In genomic region chrX:37753384-37753783, GRCh38 we compare ENCODE assay signal across 18 cellular contexts. TPM values are rescaled to one million over a fixed set of nuclear protein-coding genes. Genes with fewer than 3 reads are reported as not detected.
DNase-seq lines count a peak whose midpoint lies in the region; ATAC-seq and TF ChIP-seq lines count a peak whose summit lies in the region.
"Had no signal": no experiment of that assay in that cellular context is flagged by ENCODE, and none has a peak within 500 bp of the region (broad histone marks: within the 10 kb centered on the region; RNA-seq: fewer than 3 reads in every experiment).

No MANE protein-coding gene starts in this region.

- no peak overlapping the region for H3K4me3 Mint-ChIP-seq in natural killer cell treated with Interleukin-12 subunit alpha and Interleukin-12 subunit beta and Interleukin-15 and Interleukin-18, amount 100 ng/mL, for 72 hours

- peak overlapping the region; percentile 6; the same call in 1 of the 2 replicates for H3K4me3 ChIP-seq in OCI-LY3 (ENCODE audit: low read length)
- no peak overlapping the region for H3K4me3 ChIP-seq in left ventricle myocardium inferior

- peaks cover 0 to 1% of the 10 kb centered on the region in 2 donors for H3K27me3 Mint-ChIP-seq in natural killer cell treated with Interleukin-12 subunit alpha and Interleukin-12 subunit beta and Interleukin-15 and Interleukin-18, amount 100 ng/mL, for 72 hours
- H3K27me3 Mint-ChIP-seq: activated naive CD4-positive, alpha-beta T cell treated with anti-CD3 and anti-CD28 coated beads, Interleukin-2, amount 10 ng/mL, durations not matched to agents 7 days and 5 days; progenitor cell of endocrine pancreas had no signal

- H3K27ac Mint-ChIP-seq in natural killer cell treated with Interleukin-12 subunit alpha and Interleukin-12 subunit beta and Interleukin-15 and Interleukin-18, amount 100 ng/mL, for 72 hours = no peak overlapping the region
- H3K27ac Mint-ChIP-seq: activated naive CD4-positive, alpha-beta T cell treated with anti-CD3 and anti-CD28 coated beads, Interleukin-2, amount 10 ng/mL, durations not matched to agents 7 days and 5 days; progenitor cell of endocrine pancreas had no signal

- no peaks in the 10 kb centered on the region for H3K36me3 ChIP-seq in OCI-LY3 (replicated peaks; ENCODE audit: low read depth, low read length)
- H3K36me3 ChIP-seq in left ventricle myocardium inferior = no peaks in the 10 kb centered on the region

- ATAC-seq in HG02938 (IDR thresholded peaks at IDR 0.05; ENCODE audit: unreplicated experiment) (peak; percentile 30), HG02798 (IDR thresholded peaks at IDR 0.05; ENCODE audit: poor library complexity, unreplicated experiment) (no peak)
- ATAC-seq in natural killer cell treated with Interleukin-12 subunit alpha and Interleukin-12 subunit beta and Interleukin-15 and Interleukin-18, amount 100 ng/mL, for 72 hours = peak; percentile 90 to 93
- ATAC-seq: Right ventricle myocardium inferior had no signal

- H3K9ac ChIP-seq in OCI-LY3 (ENCODE audit: low read length) = no peak overlapping the region; the same call in 1 of the 2 replicates

- peaks cover 18 to 22% of the 10 kb centered on the region in 2 donors for H3K4me1 Mint-ChIP-seq in natural killer cell treated with Interleukin-12 subunit alpha and Interleukin-12 subunit beta and Interleukin-15 and Interleukin-18, amount 100 ng/mL, for 72 hours (ENCODE audit: low read depth in 2 of 2)

- H3K27ac ChIP-seq in OCI-LY3 (ENCODE audit: low read length) = peak overlapping the region; percentile 100
- no peak overlapping the region for H3K27ac ChIP-seq in left ventricle myocardium inferior (replicated peaks)

- intact Hi-C loops in left ventricle myocardium inferior (cut with micrococcal nuclease) = no loop called here

- H3K9me3 ChIP-seq in OCI-LY3 (ENCODE audit: insufficient read depth, low read length) = no peaks in the 10 kb centered on the region
- no peaks in the 10 kb centered on the region for H3K9me3 ChIP-seq in left ventricle myocardium inferior (replicated peaks)

- H3K36me3 Mint-ChIP-seq in natural killer cell treated with Interleukin-12 subunit alpha and Interleukin-12 subunit beta and Interleukin-15 and Interleukin-18, amount 100 ng/mL, for 72 hours = no peaks in the 10 kb centered on the region

- peak; percentile 49 for DNase-seq in CMK (ENCODE audit: low read depth)
- DNase-seq in natural killer cell treated with Interleukin-12 subunit alpha and Interleukin-12 subunit beta and Interleukin-15 and Interleukin-18, amount 100 ng/mL, for 72 hours (ENCODE audit: low spot score) = no peak
- DNase-seq in AG20443 (ENCODE audit: low spot score) = no peak
- no peak for DNase-seq in amygdala (lab: John Stamatoyannopoulos, UW)
- DNase-seq in left ventricle myocardium inferior = no peak
- DNase-seq: activated naive CD4-positive, alpha-beta T cell treated with anti-CD3 and anti-CD28 coated beads, Interleukin-2, amount 10 ng/mL, durations not matched to agents 7 days and 5 days; cerebellar nuclear complex; GDM1; NCI-H146; NCI-H446 treated with DMSO at 0.1 percent for 48 hours; stimulated activated CD4-positive, alpha-beta T cell treated with anti-CD3 and anti-CD28 coated beads, Interleukin-15, amount 100 ng/mL, for 24 hours had no signal

- H2AFZ ChIP-seq in OCI-LY3 (ENCODE audit: low read depth, low read length) = no peak overlapping the region

- no peaks in the 10 kb centered on the region for H3K79me2 ChIP-seq in OCI-LY3 (ENCODE audit: low read length)

- H3K4me2 ChIP-seq in OCI-LY3 (ENCODE audit: low read length) = peak overlapping the region; percentile 71

- H3K4me1 ChIP-seq in OCI-LY3 (ENCODE audit: low read length) (peaks cover 66% of the 10 kb centered on the region), left ventricle myocardium inferior (no peaks in the 10 kb centered on the region)

- H3K27me3 ChIP-seq in OCI-LY3 (ENCODE audit: low read depth, low read length) = no peaks in the 10 kb centered on the region
- no peaks in the 10 kb centered on the region for H3K27me3 ChIP-seq in left ventricle myocardium inferior (ENCODE audit: low read depth)

- H4K20me1 ChIP-seq in OCI-LY3 (ENCODE audit: insufficient read depth, low read length) = no peaks in the 10 kb centered on the region

- H3K9me3 Mint-ChIP-seq in natural killer cell treated with Interleukin-12 subunit alpha and Interleukin-12 subunit beta and Interleukin-15 and Interleukin-18, amount 100 ng/mL, for 72 hours = no peaks in the 10 kb centered on the region

- TF ChIP-seq CTCF in OCI-LY3 (IDR thresholded peaks at IDR 0.05; ENCODE audit: low read depth, low read length) (no peak), left ventricle myocardium inferior (IDR thresholded peaks at IDR 0.05; ENCODE audit: borderline replicate concordance) (no peak)

RNA-seq across cellular contexts. Expression of gene CYBB, which starts 26.5 kb away (rescaled TPM):
- total RNA-seq in natural killer cell treated with Interleukin-12 subunit alpha and Interleukin-12 subunit beta and Interleukin-15 and Interleukin-18, amount 100 ng/mL, for 72 hours = under 1 TPM; 0.10 to 0.70 TPM
- 18.7 TPM for total RNA-seq in left ventricle myocardium inferior
- total RNA-seq: activated CD8-positive, alpha-beta memory T cell treated with anti-CD3 and anti-CD28 coated beads for 36 hours; endothelial cell of umbilical vein had no signal

Comparison
In these comparisons a context has a peak if more than half of its experiments do, and no peak if none do; other contexts are left out.
1. RNA of gene CYBB, which starts 26.5 kb away (total RNA-seq): 18.7 TPM in left ventricle myocardium inferior (single experiment); 0.10 to 0.70 TPM in natural killer cell treated with Interleukin-12 subunit alpha and Interleukin-12 subunit beta and Interleukin-15 and Interleukin-18, amount 100 ng/mL, for 72 hours; every median in the first group is over 10 times any median in the second.